Comparison of ENCODE assay signal across 9 cellular contexts in the genomic region with DNA sequence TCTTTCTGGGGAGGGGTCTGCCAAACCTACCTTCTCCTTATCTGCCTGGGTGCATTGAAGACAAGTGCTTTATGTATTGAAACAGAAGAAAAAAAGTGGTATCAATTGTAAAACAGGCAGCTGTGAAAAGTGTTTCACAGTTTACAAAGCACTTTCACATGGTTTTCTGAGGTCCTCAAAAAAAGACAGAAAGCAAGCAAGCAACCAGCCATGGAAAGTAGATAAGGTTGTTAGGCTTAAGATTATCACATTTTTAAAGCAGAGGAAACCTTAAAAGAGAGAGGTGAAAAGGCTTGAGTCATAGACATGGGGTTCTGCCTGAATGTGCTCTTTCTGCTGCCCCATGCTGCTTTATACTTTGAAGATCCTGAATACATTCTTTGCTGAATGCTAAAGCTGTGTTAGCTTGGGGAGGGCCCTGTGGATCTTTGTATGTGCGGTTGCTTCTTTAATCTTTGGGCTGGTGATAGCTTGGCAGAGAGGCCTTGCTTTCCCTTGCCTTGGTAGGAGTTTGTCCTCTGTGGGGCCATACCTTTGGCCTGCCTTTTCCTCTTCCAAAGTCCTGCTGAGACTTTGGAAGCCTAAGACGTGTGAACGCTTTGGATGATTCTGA. TPM values are rescaled to one million over a fixed set of nuclear protein-coding genes. Genes with fewer than 3 reads are reported as not detected.
A peak's percentile ranks its signal among the peaks of the same experiment; 100 is the strongest.
DNase-seq lines count a peak whose midpoint lies in the region; ATAC-seq, FAIRE-seq and TF ChIP-seq lines count a peak whose summit lies in the region.
"Had no signal": no experiment of that assay in that cellular context is flagged by ENCODE, and none has a peak within 500 bp of the region (broad histone marks: within the 10 kb centered on the region; RNA-seq: fewer than 3 reads in every experiment).

No MANE protein-coding gene starts in this region.

- H3K27me3 Mint-ChIP-seq in activated CD4-positive, alpha-beta T cell treated with anti-CD3 and anti-CD28 coated beads, Interleukin-2, amount 10 ng/mL, durations not matched to agents 24 days and 14 days = peaks cover 12% of the 10 kb centered on the region
- H3K27me3 Mint-ChIP-seq in activated naive CD8-positive, alpha-beta T cell treated with anti-CD3 and anti-CD28 coated beads for 36 hours = peaks cover 16% of the 10 kb centered on the region

- TF ChIP-seq CTCF in kidney (IDR thresholded peaks at IDR 0.05; ENCODE audit: borderline replicate concordance, extremely low read depth, insufficient read depth) = no peak

- intact Hi-C loops in activated CD4-positive, alpha-beta T cell treated with anti-CD3 and anti-CD28 coated beads, Interleukin-2, amount 10 ng/mL, durations not matched to agents 24 days and 14 days (cut with micrococcal nuclease) = loop anchor here (1.0 to 5.0 kb wide), 10 partner anchors 13 to 184 kb away; a partner anchor contains a TSS
- intact Hi-C loops in kidney (cut with DNase I) = no loop called here

- peaks cover 44% of the 10 kb centered on the region for H3K36me3 Mint-ChIP-seq in activated CD4-positive, alpha-beta T cell treated with anti-CD3 and anti-CD28 coated beads, Interleukin-2, amount 10 ng/mL, durations not matched to agents 24 days and 14 days (ENCODE audit: low read depth)
- peaks cover 27% of the 10 kb centered on the region for H3K36me3 Mint-ChIP-seq in activated naive CD8-positive, alpha-beta T cell treated with anti-CD3 and anti-CD28 coated beads for 36 hours

- peak overlapping the region; percentile 92 for H3K4me3 Mint-ChIP-seq in activated CD4-positive, alpha-beta T cell treated with anti-CD3 and anti-CD28 coated beads, Interleukin-2, amount 10 ng/mL, durations not matched to agents 24 days and 14 days
- peak overlapping the region; percentile 95 for H3K4me3 Mint-ChIP-seq in activated naive CD8-positive, alpha-beta T cell treated with anti-CD3 and anti-CD28 coated beads for 36 hours

- H3K27ac Mint-ChIP-seq in activated CD4-positive, alpha-beta T cell treated with anti-CD3 and anti-CD28 coated beads, Interleukin-2, amount 10 ng/mL, durations not matched to agents 24 days and 14 days = peak overlapping the region; percentile 93
- H3K27ac Mint-ChIP-seq in activated naive CD8-positive, alpha-beta T cell treated with anti-CD3 and anti-CD28 coated beads for 36 hours = peak overlapping the region; percentile 90

- H3K27me3 ChIP-seq in thymus (ENCODE audit: control insufficient read depth, insufficient read depth) = no peaks in the 10 kb centered on the region

- H3K27ac ChIP-seq in kidney (ENCODE audit: low read depth in 2 of 2, low read length in 2 of 2) = peak overlapping the region; percentile 45 to 68
- no peak overlapping the region for H3K27ac ChIP-seq in thymus (ENCODE audit: low read depth)
- H3K27ac ChIP-seq: C4-2B had no signal

- ATAC-seq in GM21526 (IDR thresholded peaks at IDR 0.05; ENCODE audit: low FRiP score, unreplicated experiment) = no peak

- H3K4me1 Mint-ChIP-seq in activated CD4-positive, alpha-beta T cell treated with anti-CD3 and anti-CD28 coated beads, Interleukin-2, amount 10 ng/mL, durations not matched to agents 24 days and 14 days = peaks cover 63% of the 10 kb centered on the region
- peaks cover 47% of the 10 kb centered on the region for H3K4me1 Mint-ChIP-seq in activated naive CD8-positive, alpha-beta T cell treated with anti-CD3 and anti-CD28 coated beads for 36 hours

- H3K4me1 ChIP-seq in kidney (ENCODE audit: control insufficient read depth in 1 of 2, insufficient read depth in 1 of 2, low read depth in 1 of 2, low read length in 2 of 2) (peaks cover 33 to 41% of the 10 kb centered on the region in 2 donors), thymus (ENCODE audit: control insufficient read depth, insufficient read depth, low read length) (peaks cover 15% of the 10 kb centered on the region)

- H3K4me3 ChIP-seq in kidney (ENCODE audit: low read length in 2 of 2) (peak overlapping the region; percentile 85 to 90), thymus (ENCODE audit: low read length) (peak overlapping the region; percentile 68)

- no peaks in the 10 kb centered on the region for H3K9me3 ChIP-seq in kidney (ENCODE audit: control insufficient read depth in 1 of 2, low read length in 2 of 2)
- H3K9me3 ChIP-seq in thymus (ENCODE audit: control insufficient read depth) = no peaks in the 10 kb centered on the region

- no peak for FAIRE-seq in kidney (lab: Jason Lieb, UNC)

- DNase-seq in activated CD4-positive, alpha-beta T cell treated with anti-CD3 and anti-CD28 coated beads, Interleukin-2, amount 10 ng/mL, durations not matched to agents 24 days and 14 days = peak; percentile 72
- no peak for DNase-seq in activated CD4-positive, alpha-beta T cell treated with anti-CD3 and anti-CD28 coated beads, Interleukin-2, amount 50 U/mL, for 1 hour
- DNase-seq in activated naive CD8-positive, alpha-beta T cell treated with anti-CD3 and anti-CD28 coated beads for 36 hours = no peak
- DNase-seq in kidney = no peak
- DNase-seq in NCI-H146 treated with DMSO at 0.1 percent for 48 hours (lab: John Stamatoyannopoulos, UW; ENCODE audit: unreplicated experiment) = no peak
- DNase-seq in amniotic stem cell (lab: John Stamatoyannopoulos, UW) = no peak

- H3K9ac ChIP-seq in kidney (ENCODE audit: low read length in 2 of 2) = peak overlapping the region in 1 of 2 donors; percentile 94

- H3K9me3 Mint-ChIP-seq in activated CD4-positive, alpha-beta T cell treated with anti-CD3 and anti-CD28 coated beads, Interleukin-2, amount 10 ng/mL, durations not matched to agents 24 days and 14 days = peaks cover 3% of the 10 kb centered on the region
- no peaks in the 10 kb centered on the region for H3K9me3 Mint-ChIP-seq in activated naive CD8-positive, alpha-beta T cell treated with anti-CD3 and anti-CD28 coated beads for 36 hours

- 82% methylated on average over 3 of the region's 3 CpGs for WGBS in thymus

- H3K36me3 ChIP-seq in kidney (ENCODE audit: control insufficient read depth in 1 of 2, insufficient read depth in 2 of 2, low read length in 2 of 2) (peaks cover 0 to 7% of the 10 kb centered on the region in 2 donors), thymus (ENCODE audit: control insufficient read depth, insufficient read depth) (no peaks in the 10 kb centered on the region)

RNA-seq across cellular contexts. Expression of a gene that starts 2.6 kb away (rescaled TPM):
- total RNA-seq in activated CD4-positive, alpha-beta T cell treated with anti-CD3 and anti-CD28 coated beads, Interleukin-2, amount 10 ng/mL, durations not matched to agents 24 days and 14 days = 59.9 and 61.6 TPM in 2 replicates
- total RNA-seq in activated naive CD8-positive, alpha-beta T cell treated with anti-CD3 and anti-CD28 coated beads for 36 hours = 10 to 100 TPM; 15.7 to 16.4 TPM
- 58.2 TPM for total RNA-seq in kidney
- polyA plus RNA-seq in kidney (ENCODE audit: insufficient read depth, low read depth, low replicate concordance) (10.1 TPM), thymus (21.6 TPM)
